In genomic region chr1:239812580-239812979, GRCh38 we compare ENCODE assay signal across 21 cellular contexts.
"Had no signal": no experiment of that assay in that cellular context is flagged by ENCODE, and none has a peak within 500 bp of the region (broad histone marks: within the 10 kb centered on the region; RNA-seq: fewer than 3 reads in every experiment).

No MANE protein-coding gene starts in this region.

- ATAC-seq: K562, Panc1, PC-3, SK-N-SH treated with all-trans-retinoic acid at 6 μM for 48 hours had no signal

- H3K4me2 ChIP-seq: KMS-11 had no signal

- DNase-seq: Kasumi-1, MM.1S, NCI-H1092 treated with DMSO at 0.1 percent for 48 hours, NCI-H1436, NCI-H187, NCI-H2029, NCI-H2081 treated with DMSO at 0.1 percent for 48 hours, NCI-H2171, NCI-H226, NCI-H446, NCI-H510A, NCI-H524 treated with DMSO at 0.1 percent for 48 hours, NCI-H69, NCI-H774, SHP77 had no signal

- H3K27ac ChIP-seq: KMS-11, RWPE1 had no signal

- H3K9ac ChIP-seq: KMS-11 had no signal

- H3K4me3 ChIP-seq: K562 had no signal
